8 cellular contexts compared by ENCODE assay signal in genomic region chr13:43908156-43909126, GRCh38. TPM values are rescaled to one million over a fixed set of nuclear protein-coding genes. Genes with fewer than 3 reads are reported as not detected.
DNase-seq lines count a peak whose midpoint lies in the region; ATAC-seq and TF ChIP-seq lines count a peak whose summit lies in the region.

No MANE protein-coding gene starts in this region.

- H3K4me3 ChIP-seq in breast epithelium (no peak overlapping the region), left lung (no peak overlapping the region), upper lobe of left lung (no peak overlapping the region)

- H3K27ac ChIP-seq in breast epithelium (no peak overlapping the region), left lung (no peak overlapping the region), upper lobe of left lung (no peak overlapping the region)

- H3K27me3 ChIP-seq in breast epithelium (no peaks in the 10 kb centered on the region), left lung (no peaks in the 10 kb centered on the region), upper lobe of left lung (no peaks in the 10 kb centered on the region)

- TF ChIP-seq POLR2A in breast epithelium (IDR thresholded peaks at IDR 0.05) = no peak
- TF ChIP-seq POLR2A in upper lobe of left lung (IDR thresholded peaks at IDR 0.05) = no peak

- no peak for TF ChIP-seq EP300 in upper lobe of left lung (IDR thresholded peaks at IDR 0.05)

- H3K9me3 ChIP-seq in breast epithelium (no peaks in the 10 kb centered on the region), left lung (no peaks in the 10 kb centered on the region), upper lobe of left lung (no peaks in the 10 kb centered on the region)

- 40 to 43% methylated on average over 2 of the region's 2 CpGs for WGBS in upper lobe of left lung, 2 donors

- H3K4me1 ChIP-seq in breast epithelium = no peaks in the 10 kb centered on the region
- H3K4me1 ChIP-seq in left lung = peaks cover 0 to 8% of the 10 kb centered on the region in 2 donors
- H3K4me1 ChIP-seq in upper lobe of left lung = no peaks in the 10 kb centered on the region

- H3K36me3 ChIP-seq in breast epithelium (no peaks in the 10 kb centered on the region), left lung (no peaks in the 10 kb centered on the region), upper lobe of left lung (no peaks in the 10 kb centered on the region)

- DNase-seq in A172 (ENCODE audit: low spot score) (peak; percentile 41), Daoy (ENCODE audit: low read depth) (peak; percentile 32), NCI-H1694 (lab: John Stamatoyannopoulos, UW) (peak; percentile 32), breast epithelium (ENCODE audit: low spot score in 2 of 2) (no peak), left lung (no peak), upper lobe of left lung (no peak), NK-92 (lab: John Stamatoyannopoulos, UW; ENCODE audit: unreplicated experiment) (no peak)

- intact Hi-C loops in breast epithelium (cut with DNase I; ENCODE audit: low total_unique reads) (loop anchor here (10.0 kb wide), 1 partner anchor 566 kb away; no protein-coding TSS in a partner anchor), left lung (cut with DNase I) (loop anchor here in 1 of 2 donors (10.0 kb wide), 1 partner anchor 536 kb away; no protein-coding TSS in a partner anchor)

- peak; percentile 35 to 63 (median 62) for TF ChIP-seq CTCF in breast epithelium (IDR thresholded peaks at IDR 0.05)
- TF ChIP-seq CTCF in left lung (IDR thresholded peaks at IDR 0.05) = peak; percentile 37 to 55
- TF ChIP-seq CTCF in upper lobe of left lung (IDR thresholded peaks at IDR 0.05) = peak; percentile 18 to 62 (median 37)

- peak; percentile 62 for ATAC-seq in left lung
- no peak for ATAC-seq in upper lobe of left lung (ENCODE audit: low FRiP score in 2 of 2)
- no peak for ATAC-seq in GM21390 (IDR thresholded peaks at IDR 0.05; ENCODE audit: unreplicated experiment)

RNA-seq across cellular contexts. Expression of gene LACC1, which starts 28.7 kb away (rescaled TPM):
- total RNA-seq in A172 (2014; rRNA removed; shearing (Covaris generic)) = 3.1 and 7.9 TPM in 2 replicates
- 5.2 and 8.6 TPM in 2 replicates for total RNA-seq in Daoy (2014; rRNA removed; shearing (Covaris generic))
- 10 to 100 TPM in 2 of 3 donors, 1 to 10 TPM in 1; 8.2 to 11.1 (median 10.4) TPM for total RNA-seq in breast epithelium
- total RNA-seq in left lung = 10 to 100 TPM; 12.6 to 21.8 TPM
- total RNA-seq in upper lobe of left lung = 10 to 100 TPM in 4 of 6 donors, 1 to 10 TPM in 2; 1.6 to 18.9 (median 13.8) TPM

RNA-seq across cellular contexts. Expression of gene CCDC122, which starts 28.9 kb away (rescaled TPM):
- total RNA-seq in A172 (2014; rRNA removed; shearing (Covaris generic)) = 8.1 and 8.6 TPM in 2 replicates
- total RNA-seq in Daoy (2014; rRNA removed; shearing (Covaris generic)) = 3.3 and 6.0 TPM in 2 replicates
- total RNA-seq in breast epithelium = 10 to 100 TPM in 2 of 3 donors, 1 to 10 TPM in 1; 5.9 to 50.9 (median 13.9) TPM
- 10 to 100 TPM in 1 of 2 donors, 1 to 10 TPM in 1; 8.0 to 10.6 TPM for total RNA-seq in left lung
- total RNA-seq in upper lobe of left lung = 10 to 100 TPM in 1 of 6 donors, 1 to 10 TPM in 5; 3.5 to 52.4 (median 4.4) TPM

Comparison
In these comparisons a context has a peak if more than half of its experiments do, and no peak if none do; other contexts are left out.
1. DNase-seq: peak in A172 (single experiment), Daoy (single experiment) and NCI-H1694 (single experiment); none in breast epithelium (0 of 2), left lung (0 of 2), upper lobe of left lung (0 of 2) and NK-92 (single experiment).
2. Peak in every context shown above with its lines, with median percentiles within 50 percentile points of each other: CTCF ChIP-seq.